ENCODE assay signal across 1 cellular context in genomic region chr20:36460648-36461599, GRCh38.
TF ChIP-seq lines count a peak whose summit lies in the region.

No MANE protein-coding gene starts in this region.

TF ChIP-seq in HepG2, 621 proteins besides CTCF, POLR2A, EP300 and RAD21 (continued from another document and continues in another):
- no peak; the same call in 1 of the 2 replicates for TF ChIP-seq BRF2 (CRISPR knock-in tag; IDR thresholded peaks at IDR 0.05)
- no peak for TF ChIP-seq CREM (IDR thresholded peaks at IDR 0.05)
- no peak for TF ChIP-seq CREM (CRISPR knock-in tag; IDR thresholded peaks at IDR 0.05)
- TF ChIP-seq CBX1 (IDR thresholded peaks at IDR 0.05; ENCODE audit: low read depth): no peak
- peak; percentile 97 for TF ChIP-seq ZNF547 (CRISPR knock-in tag; IDR thresholded peaks at IDR 0.05)
- TF ChIP-seq NFATC3 (CRISPR knock-in tag; IDR thresholded peaks at IDR 0.05): peak; percentile 77; the same call in 1 of the 2 replicates
- no peak for TF ChIP-seq ARID3A (IDR thresholded peaks at IDR 0.05; ENCODE audit: low read depth, low read length)
- TF ChIP-seq TBP (CRISPR knock-in tag; IDR thresholded peaks at IDR 0.05): no peak
- peak; percentile 69 for TF ChIP-seq TAF1 (CRISPR knock-in tag; IDR thresholded peaks at IDR 0.05)
- peak; percentile 91 for TF ChIP-seq ZNF142 (CRISPR knock-in tag; IDR thresholded peaks at IDR 0.05)
- no peak for TF ChIP-seq SNAPC2 (CRISPR knock-in tag; IDR thresholded peaks at IDR 0.05)
- peak; percentile 89 for TF ChIP-seq MXD3 (CRISPR knock-in tag; IDR thresholded peaks at IDR 0.05)
- TF ChIP-seq PCBP1 (IDR thresholded peaks at IDR 0.05; ENCODE audit: borderline replicate concordance, low read depth, low read length): peak; percentile 85; the same call in 1 of the 2 replicates
- TF ChIP-seq AGO2 (optimal IDR thresholded peaks at IDR 0.05; ENCODE audit: low read depth, low read length): peak; percentile 39
- TF ChIP-seq SMAD3 (CRISPR knock-in tag; IDR thresholded peaks at IDR 0.05): peak; percentile 34; the same call in 1 of the 2 replicates
- no peak; the same call in 1 of the 2 replicates for TF ChIP-seq ZNF703 (CRISPR knock-in tag; IDR thresholded peaks at IDR 0.05; ENCODE audit: borderline replicate concordance)
- TF ChIP-seq KDM5A (IDR thresholded peaks at IDR 0.05; ENCODE audit: borderline replicate concordance, low read length): no peak
- no peak for TF ChIP-seq NAIF1 (CRISPR knock-in tag; IDR thresholded peaks at IDR 0.05; ENCODE audit: borderline replicate concordance)
- peak; percentile 88; the same call in 1 of the 2 replicates for TF ChIP-seq ZSCAN9 (CRISPR knock-in tag; IDR thresholded peaks at IDR 0.05; ENCODE audit: borderline replicate concordance)
- TF ChIP-seq ZNF670 (CRISPR knock-in tag; IDR thresholded peaks at IDR 0.05; ENCODE audit: borderline replicate concordance): no peak; the same call in 1 of the 2 replicates
- TF ChIP-seq ZBED4 (CRISPR knock-in tag; IDR thresholded peaks at IDR 0.05; ENCODE audit: borderline replicate concordance): peak; percentile 61; the same call in 1 of the 2 replicates
- peak; percentile 76 for TF ChIP-seq TARDBP (CRISPR knock-in tag; IDR thresholded peaks at IDR 0.05)
- no peak for TF ChIP-seq ZBTB34 (CRISPR knock-in tag; IDR thresholded peaks at IDR 0.05)
- TF ChIP-seq ZNF235 (CRISPR knock-in tag; IDR thresholded peaks at IDR 0.05; ENCODE audit: borderline replicate concordance): peak; percentile 84; the same call in 1 of the 2 replicates
- no peak for TF ChIP-seq ZSCAN31 (CRISPR knock-in tag; IDR thresholded peaks at IDR 0.05; ENCODE audit: low read depth)
- TF ChIP-seq ZNF343 (CRISPR knock-in tag; IDR thresholded peaks at IDR 0.05): no peak
- 0 out of 2 replicates have a peak, but pooled peaks have one; percentile 31 for TF ChIP-seq ZFP62 (CRISPR knock-in tag; IDR thresholded peaks at IDR 0.05)
- TF ChIP-seq MAFF (IDR thresholded peaks at IDR 0.05; ENCODE audit: low read depth, low read length): no peak
- TF ChIP-seq ZNF572 (CRISPR knock-in tag; IDR thresholded peaks at IDR 0.05): peak; percentile 93
- TF ChIP-seq KLF9 (CRISPR knock-in tag; IDR thresholded peaks at IDR 0.05; ENCODE audit: low read depth): 0 out of 2 replicates have a peak, but pooled peaks have one; percentile 2
- 0 out of 2 replicates have a peak, but pooled peaks have one; percentile 68 for TF ChIP-seq ZNF619 (CRISPR knock-in tag; IDR thresholded peaks at IDR 0.05)
- TF ChIP-seq RFXANK (CRISPR knock-in tag; IDR thresholded peaks at IDR 0.05): peak; percentile 50; the same call in 1 of the 2 replicates
- TF ChIP-seq PTBP1 (IDR thresholded peaks at IDR 0.05; ENCODE audit: low read depth, low read length, poor library complexity, severe bottlenecking): no peak
- 0 out of 2 replicates have a peak, but pooled peaks have one; percentile 67 for TF ChIP-seq ZNF747 (CRISPR knock-in tag; IDR thresholded peaks at IDR 0.05; ENCODE audit: borderline replicate concordance)
- no peak for TF ChIP-seq ZFP1 (CRISPR knock-in tag; IDR thresholded peaks at IDR 0.05)
- no peak for TF ChIP-seq FLYWCH1 (CRISPR knock-in tag; IDR thresholded peaks at IDR 0.05)
- peak; percentile 70; the same call in 1 of the 2 replicates for TF ChIP-seq GATA4 (IDR thresholded peaks at IDR 0.05; ENCODE audit: borderline replicate concordance, low read depth)
- TF ChIP-seq GATAD2A (CRISPR knock-in tag; IDR thresholded peaks at IDR 0.05): no peak
- TF ChIP-seq ZFP36 (IDR thresholded peaks at IDR 0.05; ENCODE audit: borderline replicate concordance, low read depth, low read length, partially characterized antibody): no peak
- peak; percentile 87 for TF ChIP-seq KDM3A (CRISPR knock-in tag; IDR thresholded peaks at IDR 0.05; ENCODE audit: low read depth)
- no peak for TF ChIP-seq MNT (IDR thresholded peaks at IDR 0.05)
- no peak for TF ChIP-seq ZNF75D (CRISPR knock-in tag; IDR thresholded peaks at IDR 0.05; ENCODE audit: borderline replicate concordance)
- peak; percentile 77; the same call in 1 of the 2 replicates for TF ChIP-seq KLF6 (CRISPR knock-in tag; IDR thresholded peaks at IDR 0.05)
- TF ChIP-seq U2AF2 (IDR thresholded peaks at IDR 0.05; ENCODE audit: low read depth, low read length): no peak
- TF ChIP-seq ATF2 (CRISPR knock-in tag; IDR thresholded peaks at IDR 0.05): peak; percentile 78
- peak; percentile 97 for TF ChIP-seq SP4 (CRISPR knock-in tag; IDR thresholded peaks at IDR 0.05)
- peak; percentile 97 for TF ChIP-seq ZNF256 (CRISPR knock-in tag; conservative IDR thresholded peaks at IDR 0.05)
- peak; percentile 93 for TF ChIP-seq IKZF4 (CRISPR knock-in tag; IDR thresholded peaks at IDR 0.05; ENCODE audit: borderline replicate concordance, low read depth, not compliant biosample characterization)
- TF ChIP-seq ZNF484 (CRISPR knock-in tag; IDR thresholded peaks at IDR 0.05; ENCODE audit: borderline replicate concordance, low read depth): peak; percentile 77
- TF ChIP-seq ZNF839 (CRISPR knock-in tag; IDR thresholded peaks at IDR 0.05; ENCODE audit: borderline replicate concordance): peak; percentile 74; the same call in 1 of the 2 replicates
- 0 out of 2 replicates have a peak, but pooled peaks have one; percentile 55 for TF ChIP-seq SSRP1 (CRISPR knock-in tag; IDR thresholded peaks at IDR 0.05)
- TF ChIP-seq HDAC1 (CRISPR knock-in tag; IDR thresholded peaks at IDR 0.05): peak; percentile 23; the same call in 1 of the 2 replicates
